12 cellular contexts compared by ENCODE assay signal in the genomic region with DNA sequence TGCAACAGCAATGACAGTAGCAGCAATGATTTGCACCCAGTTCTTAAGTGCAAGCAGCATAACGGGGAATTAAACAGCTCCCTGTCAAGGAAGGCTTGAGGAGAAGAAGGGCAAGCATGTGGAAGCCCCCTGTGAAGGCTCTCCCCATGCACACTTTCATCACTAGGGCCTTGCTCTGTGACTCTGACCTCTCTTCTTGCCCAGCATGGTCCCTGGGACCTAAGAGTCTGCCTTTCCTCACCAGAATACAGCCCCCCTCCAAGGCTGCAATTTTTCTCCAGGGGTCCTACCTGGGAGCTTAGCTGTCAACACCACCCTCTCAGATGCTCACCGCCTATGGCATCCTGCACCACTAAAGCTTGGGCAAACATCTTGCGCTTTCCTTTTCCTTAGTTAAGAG.
"Had no signal": no experiment of that assay in that cellular context is flagged by ENCODE, and none has a peak within 500 bp of the region (broad histone marks: within the 10 kb centered on the region; RNA-seq: fewer than 3 reads in every experiment).

No MANE protein-coding gene starts in this region.

- H3K36me3 ChIP-seq: heart right ventricle, neural progenitor cell, pancreas had no signal

- H3K4me1 Mint-ChIP-seq: activated naive CD4-positive, alpha-beta T cell treated with anti-CD3 and anti-CD28 coated beads, Interleukin-2, amount 50 U/mL, for 24 hours had no signal

- H3K27me3 Mint-ChIP-seq: activated naive CD4-positive, alpha-beta T cell treated with anti-CD3 and anti-CD28 coated beads, Interleukin-2, amount 50 U/mL, for 24 hours had no signal

- H3K9me3 Mint-ChIP-seq: activated naive CD4-positive, alpha-beta T cell treated with anti-CD3 and anti-CD28 coated beads, Interleukin-2, amount 50 U/mL, for 24 hours; neural progenitor cell; stimulated activated naive CD8-positive, alpha-beta T cell treated with anti-CD3 and anti-CD28 coated beads, Interleukin-15, Interleukin-2, amounts not matched to agents 100 ng/mL and 50 ng/mL, for 24 hours had no signal

- H3K27ac Mint-ChIP-seq: activated naive CD4-positive, alpha-beta T cell treated with anti-CD3 and anti-CD28 coated beads, Interleukin-2, amount 50 U/mL, for 24 hours; neural progenitor cell; stimulated activated naive CD8-positive, alpha-beta T cell treated with anti-CD3 and anti-CD28 coated beads, Interleukin-15, Interleukin-2, amounts not matched to agents 100 ng/mL and 50 ng/mL, for 24 hours had no signal

- H3K36me3 Mint-ChIP-seq: activated naive CD4-positive, alpha-beta T cell treated with anti-CD3 and anti-CD28 coated beads, Interleukin-2, amount 50 U/mL, for 24 hours; brain; neural progenitor cell had no signal

- H3K27me3 ChIP-seq: heart right ventricle, neural progenitor cell, pancreas, testis had no signal

- H3K4me1 ChIP-seq: neural progenitor cell, pancreas had no signal

- ATAC-seq: pancreas had no signal

- H3K4me3 Mint-ChIP-seq: activated naive CD4-positive, alpha-beta T cell treated with anti-CD3 and anti-CD28 coated beads, Interleukin-2, amount 50 U/mL, for 24 hours; brain; neural progenitor cell; stimulated activated naive CD8-positive, alpha-beta T cell treated with anti-CD3 and anti-CD28 coated beads, Interleukin-15, Interleukin-2, amounts not matched to agents 100 ng/mL and 50 ng/mL, for 24 hours had no signal

- DNase-seq: activated CD4-positive, alpha-beta T cell treated with anti-CD3 and anti-CD28 coated beads for 4 hours; activated T-cell treated with anti-CD3 and anti-CD28 coated beads for 4 hours; amniotic stem cell; cerebellar nuclear complex; heart right ventricle; pancreas; stimulated activated CD4-positive, alpha-beta T cell treated with anti-CD3 and anti-CD28 coated beads, Interleukin-4, amount 100 ng/mL, for 24 hours; testis had no signal

- H3K27ac ChIP-seq: heart right ventricle, neural progenitor cell, pancreas, testis had no signal

- H3K4me3 ChIP-seq: heart right ventricle, neural progenitor cell, pancreas, testis had no signal
